Comparison of ENCODE assay signal across 35 cellular contexts in the genomic region with DNA sequence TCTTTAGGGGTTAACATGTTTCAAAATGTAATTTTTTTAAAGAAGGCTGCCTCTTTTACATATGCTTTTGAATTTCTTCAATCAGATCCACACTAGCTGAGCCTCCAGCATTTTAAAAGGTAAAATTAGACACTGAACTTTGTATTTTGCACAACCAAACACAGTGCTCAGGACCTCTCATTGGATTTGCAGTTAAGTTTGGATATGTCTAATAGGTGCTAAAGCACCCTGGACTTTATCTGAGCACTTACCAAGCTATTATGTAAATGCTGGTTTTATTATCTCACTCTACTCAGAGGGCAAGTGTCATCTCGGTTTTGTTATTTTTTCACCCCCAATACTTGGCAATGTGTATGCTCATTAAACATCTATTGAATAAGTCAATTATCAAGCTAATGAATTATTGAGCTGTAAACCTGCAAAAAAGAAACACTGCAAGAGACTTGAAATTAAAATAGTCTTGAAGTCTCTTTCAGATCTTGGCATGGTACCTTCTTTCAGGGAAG.
DNase-seq lines count a peak whose midpoint lies in the region; ATAC-seq, FAIRE-seq and TF ChIP-seq lines count a peak whose summit lies in the region.
"Had no signal": no experiment of that assay in that cellular context is flagged by ENCODE, and none has a peak within 500 bp of the region (broad histone marks: within the 10 kb centered on the region; RNA-seq: fewer than 3 reads in every experiment).

No MANE protein-coding gene starts in this region.

- no peaks in the 10 kb centered on the region for H3K79me2 ChIP-seq in HepG2 (ENCODE audit: insufficient read depth, low read length)

- TF ChIP-seq RAD21 in liver (IDR thresholded peaks at IDR 0.05) = no peak
- no peak for TF ChIP-seq RAD21 in HepG2 (CRISPR knock-in tag; IDR thresholded peaks at IDR 0.05)

- H3K27ac ChIP-seq in liver (ENCODE audit: low read depth in 1 of 2, low read length in 2 of 2) = no peak overlapping the region
- H3K27ac ChIP-seq in HepG2 (ENCODE audit: extremely low read length, insufficient read depth, low read length) = no peak overlapping the region
- H3K27ac ChIP-seq in HEK293 (ENCODE audit: extremely low read depth, low read depth, low read length) = no peak overlapping the region
- no peak overlapping the region for H3K27ac ChIP-seq in right lobe of liver
- H3K27ac ChIP-seq: 22Rv1; A549; BLaER1; BLaER1 treated with 17β-estradiol and CSF1 and Interleukin-3, amounts not matched to agents 10 nM and 100 nM; C4-2B had no signal

- H3K4me2 ChIP-seq in HepG2 (ENCODE audit: low read depth, low read length) = no peak overlapping the region
- H3K4me2 ChIP-seq: A549; BLaER1; BLaER1 treated with 17β-estradiol and CSF1 and Interleukin-3, amounts not matched to agents 10 nM and 100 nM had no signal

- H3K4me3 ChIP-seq in liver (ENCODE audit: low read depth in 1 of 3, low read length in 3 of 3) (no peak overlapping the region), HepG2 (replicated peaks in 1 of 3; ENCODE audit: insufficient read depth in 1 of 3, low read depth in 2 of 3, low read length in 3 of 3) (no peak overlapping the region), HEK293 (ENCODE audit: low read depth, low read length) (no peak overlapping the region), right lobe of liver (no peak overlapping the region)
- H3K4me3 ChIP-seq: A549; BLaER1; BLaER1 treated with 17β-estradiol and CSF1 and Interleukin-3, amounts not matched to agents 10 nM and 100 nM had no signal

- no TSS peak for BruUV-seq in HepG2 (replicated peaks; lab: Mats Ljungman, UMichigan)

- ATAC-seq in HepG2 (no peak), left lobe of liver (peak; percentile 87), right lobe of liver (peak in 3 of 4 donors; percentile 22 to 72 (median 42)), HG02763 (IDR thresholded peaks at IDR 0.05; ENCODE audit: unreplicated experiment) (no peak), GM19351 (IDR thresholded peaks at IDR 0.05; ENCODE audit: unreplicated experiment) (no peak)
- ATAC-seq: A549; CD8-positive, alpha-beta T cell had no signal

- H4K20me1 ChIP-seq in HepG2 (ENCODE audit: insufficient read depth, low read length) = no peaks in the 10 kb centered on the region
- H4K20me1 ChIP-seq: BLaER1; BLaER1 treated with 17β-estradiol and CSF1 and Interleukin-3, amounts not matched to agents 10 nM and 100 nM had no signal

- H3K9me3 ChIP-seq in liver (ENCODE audit: control insufficient read depth in 4 of 4, low read length in 3 of 4) (no peaks in the 10 kb centered on the region), HepG2 (ENCODE audit: low read length) (no peaks in the 10 kb centered on the region), HEK293 (ENCODE audit: control insufficient read depth, insufficient read depth, low read depth, low read length) (no peaks in the 10 kb centered on the region), right lobe of liver (no peaks in the 10 kb centered on the region)
- H3K9me3 ChIP-seq: A549; BE2C; BLaER1; BLaER1 treated with 17β-estradiol and CSF1 and Interleukin-3, amounts not matched to agents 10 nM and 100 nM; Caco-2 had no signal

- no peak overlapping the region for H2AFZ ChIP-seq in HepG2 (ENCODE audit: low read length)

- no peak for FAIRE-seq in HepG2 (lab: Jason Lieb, UNC)
- FAIRE-seq: A204.1, A549, D721Med had no signal

- intact Hi-C loops in HepG2 (cut with micrococcal nuclease; ENCODE audit: unreplicated experiment) (no loop called here), right lobe of liver (cut with DNase I) (no loop called here)

- H3K9ac ChIP-seq in liver (ENCODE audit: low read depth in 1 of 2, low read length in 2 of 2) (no peak overlapping the region), HepG2 (ENCODE audit: insufficient read depth, low read depth, low read length) (no peak overlapping the region)
- H3K9ac ChIP-seq: BLaER1; BLaER1 treated with 17β-estradiol and CSF1 and Interleukin-3, amounts not matched to agents 10 nM and 100 nM had no signal

- no peak for TF ChIP-seq CTCF in liver (IDR thresholded peaks at IDR 0.05; ENCODE audit: low read depth, low read length, missing input control)
- no peak for TF ChIP-seq CTCF in HepG2 (CRISPR knock-in tag; IDR thresholded peaks at IDR 0.05)
- no peak for TF ChIP-seq CTCF in HEK293 (tag by site-specific recombination; IDR thresholded peaks at IDR 0.05)
- TF ChIP-seq CTCF in right lobe of liver (IDR thresholded peaks at IDR 0.05) = no peak

- TF ChIP-seq POLR2A in HepG2 (IDR thresholded peaks at IDR 0.05; ENCODE audit: insufficient read depth in 1 of 2, low read depth in 2 of 2, low read length in 2 of 2) = no peak
- TF ChIP-seq POLR2A in right lobe of liver (IDR thresholded peaks at IDR 0.05) = no peak

- in situ Hi-C loops in HepG2 (cut with HindIII; ENCODE audit: extremely low pct_ligation_motif_present, low pct_unique_long_range_greater_than_20kb) = no loop called here

- POLR2A ChIA-PET in HepG2 (lab: Yijun Ruan, JAX) = no interaction called here
- POLR2A ChIA-PET in HEK293 (lab: Yijun Ruan, JAX) = no interaction called here

- 33% methylated on average over 1 of the region's 1 CpG for WGBS in liver
- WGBS in HepG2 (ENCODE audit: low lambda C conversion rate) = 84% methylated on average over 1 of the region's 1 CpG
- WGBS in right lobe of liver (ENCODE audit: insufficient coverage, low coverage, low lambda C conversion rate, missing lambda C conversion rate) = 29% methylated on average over 1 of the region's 1 CpG

- H3K4me1 ChIP-seq in liver (ENCODE audit: control insufficient read depth in 4 of 4, insufficient read depth in 4 of 4, low read length in 3 of 4) (no peaks in the 10 kb centered on the region), HepG2 (ENCODE audit: insufficient read depth, low read length) (no peaks in the 10 kb centered on the region), HEK293 (ENCODE audit: control insufficient read depth, insufficient read depth, low read length) (peaks cover 26% of the 10 kb centered on the region), right lobe of liver (no peaks in the 10 kb centered on the region)
- H3K4me1 ChIP-seq: A549, BLaER1 had no signal

- TF ChIP-seq EP300 in HepG2 (IDR thresholded peaks at IDR 0.05; ENCODE audit: low read depth in 2 of 2, low read length in 2 of 2) (no peak), HepG2 (CRISPR knock-in tag; IDR thresholded peaks at IDR 0.05; ENCODE audit: borderline replicate concordance) (no peak)

- CTCF ChIA-PET in HepG2 (lab: Yijun Ruan, JAX; ENCODE audit: low intra/inter-chr PET ratio, low total read pairs) (no interaction called here), HEK293 (lab: Yijun Ruan, JAX) (no interaction called here)

- H3K36me3 ChIP-seq in liver (ENCODE audit: control insufficient read depth in 4 of 4, insufficient read depth in 3 of 4, low read depth in 1 of 4, low read length in 3 of 4) (peaks cover 0 to 3% (median under 1%) of the 10 kb centered on the region in 4 donors), HepG2 (replicated peaks in 1 of 2; ENCODE audit: control insufficient read depth in 1 of 2, insufficient read depth in 2 of 2, low read length in 2 of 2) (no peaks in the 10 kb centered on the region), HEK293 (ENCODE audit: control insufficient read depth in 2 of 2, insufficient read depth in 1 of 2, low read length in 2 of 2) (no peaks in the 10 kb centered on the region), right lobe of liver (peaks cover 0 to 5% (median 0%) of the 10 kb centered on the region in 4 donors)
- H3K36me3 ChIP-seq: BLaER1; BLaER1 treated with 17β-estradiol and CSF1 and Interleukin-3, amounts not matched to agents 10 nM and 100 nM had no signal

- H3K27me3 ChIP-seq in liver (ENCODE audit: control insufficient read depth in 4 of 4, insufficient read depth in 4 of 4, low read length in 3 of 4) (no peaks in the 10 kb centered on the region), HepG2 (ENCODE audit: control insufficient read depth in 1 of 2, insufficient read depth in 2 of 2, low read length in 2 of 2) (no peaks in the 10 kb centered on the region), right lobe of liver (no peaks in the 10 kb centered on the region)
- H3K27me3 ChIP-seq: BE2C; BLaER1; BLaER1 treated with 17β-estradiol and CSF1 and Interleukin-3, amounts not matched to agents 10 nM and 100 nM had no signal

- no peak for DNase-seq in HepG2 (ENCODE audit: low spot score)
- no peak for DNase-seq in left lobe of liver (ENCODE audit: low spot score)
- no peak for DNase-seq in right lobe of liver
- DNase-seq in kidney tubule cell (ENCODE audit: low spot score) = no peak
- DNase-seq: 8988T; ACHN; AML-193; BE2C; C1 segment of cervical spinal cord; Caco-2; Calu3; CD4-positive, alpha-beta memory T cell; CD4-positive, alpha-beta T cell; CD4-positive, CD25-positive, alpha-beta regulatory T cell; CD8-positive, alpha-beta memory T cell; CD8-positive, alpha-beta T cell; COR-L47; DMS 273 treated with DMSO at 0.1 percent for 48 hours; DMS153; DMS53; DMS79; DMS79 treated with DMSO at 0.1 percent for 48 hours; DND-41; EL had no signal

TF ChIP-seq in liver, 16 proteins besides CTCF, POLR2A, EP300 and RAD21:
- TF ChIP-seq, protein P1, sequence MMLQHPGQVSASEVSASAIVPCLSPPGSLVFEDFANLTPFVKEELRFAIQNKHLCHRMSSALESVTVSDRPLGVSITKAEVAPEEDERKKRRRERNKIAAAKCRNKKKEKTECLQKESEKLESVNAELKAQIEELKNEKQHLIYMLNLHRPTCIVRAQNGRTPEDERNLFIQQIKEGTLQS (IDR thresholded peaks at IDR 0.05) = no peak
- peak; percentile 6 to 22 for TF ChIP-seq HNF4A (conservative IDR thresholded peaks at IDR 0.05)
TF ChIP-seq in liver: peak in this region for 1.

TF ChIP-seq in HepG2, 621 proteins besides CTCF, POLR2A, EP300 and RAD21 (continues in another document):
- TF ChIP-seq SATB2 (CRISPR knock-in tag; IDR thresholded peaks at IDR 0.05) (no peak), ZNF577 (CRISPR knock-in tag; IDR thresholded peaks at IDR 0.05; ENCODE audit: borderline replicate concordance, low read depth) (no peak), AKAP8 (CRISPR knock-in tag; IDR thresholded peaks at IDR 0.05) (no peak), ZNF20 (CRISPR knock-in tag; IDR thresholded peaks at IDR 0.05) (no peak)

TF ChIP-seq in HEK293, 187 proteins besides CTCF, POLR2A, EP300 and RAD21 (continues in another document):
- TF ChIP-seq, protein P2, sequence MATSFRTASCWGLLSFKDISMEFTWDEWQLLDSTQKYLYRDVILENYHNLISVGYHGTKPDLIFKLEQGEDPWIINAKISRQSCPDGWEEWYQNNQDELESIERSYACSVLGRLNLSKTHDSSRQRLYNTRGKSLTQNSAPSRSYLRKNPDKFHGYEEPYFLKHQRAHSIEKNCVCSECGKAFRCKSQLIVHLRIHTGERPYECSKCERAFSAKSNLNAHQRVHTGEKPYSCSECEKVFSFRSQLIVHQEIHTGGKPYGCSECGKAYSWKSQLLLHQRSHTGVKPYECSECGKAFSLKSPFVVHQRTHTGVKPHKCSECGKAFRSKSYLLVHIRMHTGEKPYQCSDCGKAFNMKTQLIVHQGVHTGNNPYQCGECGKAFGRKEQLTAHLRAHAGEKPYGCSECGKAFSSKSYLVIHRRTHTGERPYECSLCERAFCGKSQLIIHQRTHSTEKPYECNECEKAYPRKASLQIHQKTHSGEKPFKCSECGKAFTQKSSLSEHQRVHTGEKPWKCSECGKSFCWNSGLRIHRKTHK (tag by site-specific recombination; IDR thresholded peaks at IDR 0.05) = no peak
- TF ChIP-seq GFI1B (tag by site-specific recombination; IDR thresholded peaks at IDR 0.05) (no peak), ZNF121 (tag by site-specific recombination; IDR thresholded peaks at IDR 0.05) (no peak), ZNF843 (tag by site-specific recombination; IDR thresholded peaks at IDR 0.05) (peak; percentile 41; the same call in 1 of the 2 replicates)

Comparison
In these comparisons a context has a peak if more than half of its experiments do, and no peak if none do; other contexts are left out.
1. ATAC-seq: peak in left lobe of liver (single experiment) and right lobe of liver (3 of 4); none in HepG2 (single experiment), HG02763 (single experiment) and GM19351 (single experiment).